Comparison of ENCODE assay signal across 1 cellular context in the genomic region with DNA sequence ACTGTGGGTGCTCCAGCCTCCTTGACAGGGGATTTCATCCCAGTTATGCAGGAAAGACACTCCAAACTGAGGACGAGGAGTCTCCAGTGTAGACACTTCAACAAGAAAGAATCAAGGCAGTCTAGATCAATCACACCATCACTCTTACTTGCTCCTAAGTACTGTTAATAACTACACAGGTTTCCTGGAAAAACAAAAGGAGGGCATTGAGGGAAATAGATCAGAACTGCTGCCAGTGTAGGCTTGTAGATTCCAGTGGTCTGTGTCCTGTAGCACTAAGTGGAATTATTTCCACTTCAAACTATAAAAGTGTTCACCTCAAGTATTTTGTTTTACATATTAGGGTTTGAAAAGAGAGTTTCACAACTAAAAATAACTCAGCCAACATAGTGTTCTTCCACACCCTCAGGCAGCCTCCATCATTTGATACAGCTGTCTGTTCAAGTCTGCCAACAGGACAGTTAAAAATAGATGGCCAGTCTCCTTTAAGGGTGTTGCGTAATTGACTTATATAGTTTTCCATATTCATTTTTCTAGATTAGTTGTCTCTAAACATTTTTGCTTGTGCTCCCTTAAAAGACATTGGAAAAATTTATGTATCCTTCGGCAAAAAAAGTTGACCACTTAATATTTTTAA.
A peak's percentile ranks its signal among the peaks of the same experiment; 100 is the strongest.
TF ChIP-seq lines count a peak whose summit lies in the region.

No MANE protein-coding gene starts in this region.

TF ChIP-seq in HepG2, 621 proteins besides CTCF, POLR2A, EP300 and RAD21:
- TF ChIP-seq ASH2L (IDR thresholded peaks at IDR 0.05; ENCODE audit: insufficient read length, low read depth, low read length) (no peak), CEBPB (IDR thresholded peaks at IDR 0.05; ENCODE audit: borderline replicate concordance, low read depth, low read length) (peak; percentile 55; the same call in 1 of the 2 replicates), CCDC6 (CRISPR knock-in tag; IDR thresholded peaks at IDR 0.05) (no peak)
- TF ChIP-seq, protein P1, sequence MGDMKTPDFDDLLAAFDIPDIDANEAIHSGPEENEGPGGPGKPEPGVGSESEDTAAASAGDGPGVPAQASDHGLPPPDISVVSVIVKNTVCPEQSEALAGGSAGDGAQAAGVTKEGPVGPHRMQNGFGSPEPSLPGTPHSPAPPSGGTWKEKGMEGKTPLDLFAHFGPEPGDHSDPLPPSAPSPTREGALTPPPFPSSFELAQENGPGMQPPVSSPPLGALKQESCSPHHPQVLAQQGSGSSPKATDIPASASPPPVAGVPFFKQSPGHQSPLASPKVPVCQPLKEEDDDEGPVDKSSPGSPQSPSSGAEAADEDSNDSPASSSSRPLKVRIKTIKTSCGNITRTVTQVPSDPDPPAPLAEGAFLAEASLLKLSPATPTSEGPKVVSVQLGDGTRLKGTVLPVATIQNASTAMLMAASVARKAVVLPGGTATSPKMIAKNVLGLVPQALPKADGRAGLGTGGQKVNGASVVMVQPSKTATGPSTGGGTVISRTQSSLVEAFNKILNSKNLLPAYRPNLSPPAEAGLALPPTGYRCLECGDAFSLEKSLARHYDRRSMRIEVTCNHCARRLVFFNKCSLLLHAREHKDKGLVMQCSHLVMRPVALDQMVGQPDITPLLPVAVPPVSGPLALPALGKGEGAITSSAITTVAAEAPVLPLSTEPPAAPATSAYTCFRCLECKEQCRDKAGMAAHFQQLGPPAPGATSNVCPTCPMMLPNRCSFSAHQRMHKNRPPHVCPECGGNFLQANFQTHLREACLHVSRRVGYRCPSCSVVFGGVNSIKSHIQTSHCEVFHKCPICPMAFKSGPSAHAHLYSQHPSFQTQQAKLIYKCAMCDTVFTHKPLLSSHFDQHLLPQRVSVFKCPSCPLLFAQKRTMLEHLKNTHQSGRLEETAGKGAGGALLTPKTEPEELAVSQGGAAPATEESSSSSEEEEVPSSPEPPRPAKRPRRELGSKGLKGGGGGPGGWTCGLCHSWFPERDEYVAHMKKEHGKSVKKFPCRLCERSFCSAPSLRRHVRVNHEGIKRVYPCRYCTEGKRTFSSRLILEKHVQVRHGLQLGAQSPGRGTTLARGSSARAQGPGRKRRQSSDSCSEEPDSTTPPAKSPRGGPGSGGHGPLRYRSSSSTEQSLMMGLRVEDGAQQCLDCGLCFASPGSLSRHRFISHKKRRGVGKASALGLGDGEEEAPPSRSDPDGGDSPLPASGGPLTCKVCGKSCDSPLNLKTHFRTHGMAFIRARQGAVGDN (CRISPR knock-in tag; IDR thresholded peaks at IDR 0.05) = no peak
